8 cellular contexts compared by ENCODE assay signal in the genomic region with DNA sequence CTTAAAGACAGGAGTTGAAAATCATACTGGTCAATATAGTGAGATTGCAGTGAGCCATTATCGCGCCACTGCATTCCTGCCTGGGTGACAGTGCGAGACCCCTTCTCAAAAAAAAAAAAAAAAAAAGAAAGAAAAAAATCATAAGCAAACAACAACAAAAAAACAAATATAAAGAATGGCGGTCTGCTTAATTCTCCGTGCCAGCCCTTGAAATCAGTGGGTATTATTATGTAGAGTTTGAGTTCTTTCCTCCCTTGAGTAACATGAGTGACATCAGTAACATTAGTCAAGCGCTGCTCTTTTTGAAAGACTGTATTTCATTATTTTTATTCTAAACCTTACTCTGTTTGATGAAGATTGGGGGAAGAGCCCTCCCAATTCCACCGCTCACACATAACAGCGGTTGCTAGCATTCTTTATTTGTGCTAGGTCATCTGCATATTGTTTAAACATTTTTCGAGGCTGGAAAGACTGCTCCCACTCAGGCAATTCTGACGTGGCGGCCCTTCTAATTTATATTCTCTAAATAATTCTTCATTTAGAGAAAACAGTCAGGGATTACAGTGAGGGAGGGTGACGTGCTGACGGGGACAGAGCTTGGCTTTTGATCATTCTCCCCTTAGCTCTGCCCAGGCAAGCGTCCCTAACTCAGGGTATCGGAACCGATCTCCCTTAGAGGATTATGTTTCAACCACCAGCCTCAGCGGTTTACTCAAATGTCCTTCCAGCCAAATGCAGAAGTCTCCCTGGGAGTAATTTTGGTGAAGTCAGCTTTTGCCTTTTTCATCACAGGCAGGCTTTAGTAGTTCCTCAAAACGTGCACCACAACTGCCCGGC. TPM values are rescaled to one million over a fixed set of nuclear protein-coding genes. Genes with fewer than 3 reads are reported as not detected.
DNase-seq lines count a peak whose midpoint lies in the region; ATAC-seq and TF ChIP-seq lines count a peak whose summit lies in the region.

No MANE protein-coding gene starts in this region.

- H3K36me3 Mint-ChIP-seq in neural crest cell (ENCODE audit: low read depth), result no peaks in the 10 kb centered on the region

- TF ChIP-seq CTCF in AG09309 (IDR thresholded peaks at IDR 0.05; ENCODE audit: control insufficient read depth, insufficient read depth, low read depth, low read length, missing control alignments), result no peak
- no peak for TF ChIP-seq CTCF in neural crest cell (conservative IDR thresholded peaks at IDR 0.05)
- no peak for TF ChIP-seq CTCF in GM10266 (IDR thresholded peaks at IDR 0.05; ENCODE audit: control insufficient read depth, insufficient read depth, low read depth, missing control alignments)

- ATAC-seq in GM21390 (IDR thresholded peaks at IDR 0.05; ENCODE audit: unreplicated experiment) (peak; percentile 20), GM19351 (IDR thresholded peaks at IDR 0.05; ENCODE audit: unreplicated experiment) (no peak)

- H3K27ac Mint-ChIP-seq in neural crest cell (ENCODE audit: unreplicated experiment), result peak overlapping the region; percentile 99

- peak overlapping the region; percentile 97 for H3K4me3 ChIP-seq in AG09309 (ENCODE audit: control insufficient read depth, low read depth, low read length)

- H3K4me1 Mint-ChIP-seq in neural crest cell, result peaks cover 42% of the 10 kb centered on the region

- no peaks in the 10 kb centered on the region for H3K9me3 Mint-ChIP-seq in neural crest cell

- no peaks in the 10 kb centered on the region for H3K27me3 Mint-ChIP-seq in neural crest cell (ENCODE audit: low read depth)

- peak overlapping the region; percentile 96 for H3K4me3 Mint-ChIP-seq in neural crest cell

- DNase-seq in AG09309 (ENCODE audit: low read depth) (no peak), NCI-H128 (lab: John Stamatoyannopoulos, UW; ENCODE audit: unreplicated experiment) (peak; percentile 74), fibroblast of gingiva (ENCODE audit: low read depth) (peak; percentile 76), neural crest cell (ENCODE audit: low read depth, low spot score) (no peak), GM10266 (ENCODE audit: extremely low spot score) (no peak)
- peak; percentile 23 to 29 for DNase-seq in activated CD4-positive, alpha-beta T cell treated with anti-CD3 and anti-CD28 coated beads, Interleukin-2, amount 50 U/mL, for 24 hours (ENCODE audit: low read depth in 1 of 2, low spot score in 1 of 2)

RNA-seq across cellular contexts. Expression of gene MARCHF6, which starts 0.9 kb away (rescaled TPM):
- total RNA-seq in neural crest cell, result 202 and 207 TPM in 2 replicates

RNA-seq across cellular contexts. Expression of gene CMBL, which starts 44.9 kb away (rescaled TPM):
- total RNA-seq in neural crest cell, result 22.2 and 24.0 TPM in 2 replicates

Comparison
In these comparisons a context has a peak if more than half of its experiments do, and no peak if none do; other contexts are left out.
1. DNase-seq: peak in NCI-H128 (single experiment), activated CD4-positive, alpha-beta T cell treated with anti-CD3 and anti-CD28 coated beads, Interleukin-2, amount 50 U/mL, for 24 hours (2 of 2) and fibroblast of gingiva (single experiment); none in AG09309 (single experiment), neural crest cell (single experiment) and GM10266 (single experiment).